Comparison of ENCODE assay signal across 8 cellular contexts in genomic region chr13:27359203-27359821, GRCh38.
DNase-seq lines count a peak whose midpoint lies in the region; ATAC-seq, FAIRE-seq and TF ChIP-seq lines count a peak whose summit lies in the region.

No MANE protein-coding gene starts in this region.

- no peaks in the 10 kb centered on the region for H3K9me3 ChIP-seq in neutrophil
- H3K9me3 ChIP-seq in transverse colon, result no peaks in the 10 kb centered on the region

- 0 to 19% methylated on average over 4 to 6 of the region's 6 CpGs for WGBS in transverse colon (ENCODE audit: low coverage in 1 of 2), 2 donors

- ATAC-seq in HG03196 (IDR thresholded peaks at IDR 0.05; ENCODE audit: unreplicated experiment), result no peak

- CTCF ChIA-PET in GM10248 (lab: Yijun Ruan, JAX), result interaction anchor here (0.6 to 10.7 kb wide), 30 partner anchors 8 to 625 kb away, joined by 3 to 324 read pairs (median 4); no protein-coding TSS in a partner anchor

- H3K4me1 ChIP-seq in neutrophil (ENCODE audit: control insufficient read depth in 1 of 2, insufficient read depth in 1 of 2, low read depth in 1 of 2, low read length in 1 of 2), result peaks cover 9 to 10% of the 10 kb centered on the region in 2 experiments
- H3K4me1 ChIP-seq in transverse colon, result peaks cover 0 to 17% (median 9%) of the 10 kb centered on the region in 4 donors

- TF ChIP-seq CTCF in GM10248 (IDR thresholded peaks at IDR 0.05; ENCODE audit: control extremely low read depth, extremely low read depth, low read depth, missing control alignments), result peak; percentile 66
- TF ChIP-seq CTCF in neutrophil (IDR thresholded peaks at IDR 0.05), result peak; percentile 26
- TF ChIP-seq CTCF in transverse colon (IDR thresholded peaks at IDR 0.05), result peak; percentile 63 to 78 (median 76)

- FAIRE-seq in RCC 7860 (lab: Jason Lieb, UNC), result peak; percentile 28

- H3K36me3 ChIP-seq in neutrophil (no peaks in the 10 kb centered on the region), transverse colon (no peaks in the 10 kb centered on the region)

- TF ChIP-seq POLR2A in transverse colon (IDR thresholded peaks at IDR 0.05), result no peak

- H3K27ac ChIP-seq in neutrophil (no peak overlapping the region), transverse colon (no peak overlapping the region)

- DNase-seq in GM10248 (ENCODE audit: extremely low spot score) (peak; percentile 69), HT-29 (ENCODE audit: low spot score) (peak; percentile 90), RCC 7860 (ENCODE audit: low spot score) (peak; percentile 26), activated T-helper 1 cell treated with Interleukin-2 at 50 U/mL for 16 hours (ENCODE audit: low read depth) (peak; percentile 34), fibroblast of peridontal ligament (ENCODE audit: extremely low read depth) (peak; percentile 80), transverse colon (peak; percentile 79)

- no peak for TF ChIP-seq EP300 in transverse colon (IDR thresholded peaks at IDR 0.05; ENCODE audit: low read depth)

- POLR2A ChIA-PET in GM10248 (lab: Yijun Ruan, JAX), result no interaction called here

- in situ Hi-C loops in transverse colon (cut with MboI; ENCODE audit: low pct_ligation_motif_present in 1 of 4, low pct_unique_long_range_greater_than_20kb in 1 of 4, low sequenced_read_pairs in 3 of 4), result loop anchor here (5.0 to 10.0 kb wide), 3 partner anchors 372 to 415 kb away; no protein-coding TSS in a partner anchor

- intact Hi-C loops in transverse colon (cut with DNase I; ENCODE audit: low total_unique reads), result no loop called here

- H3K4me3 ChIP-seq in neutrophil (ENCODE audit: low read depth in 1 of 2, low read length in 1 of 2) (no peak overlapping the region), transverse colon (no peak overlapping the region)

- H3K27me3 ChIP-seq in neutrophil, result peaks cover 21% of the 10 kb centered on the region
- H3K27me3 ChIP-seq in transverse colon, result peaks cover 5% of the 10 kb centered on the region

Comparison
In these comparisons a context has a peak if more than half of its experiments do, and no peak if none do; other contexts are left out.
1. DNase-seq: peak in every context shown above with its lines; median percentile 90 in HT-29; 80 in fibroblast of peridontal ligament; 79 in transverse colon; 69 in GM10248; 34 in activated T-helper 1 cell treated with Interleukin-2 at 50 U/mL for 16 hours; 26 in RCC 7860.
2. CTCF ChIP-seq: peak in every context shown above with its lines; median percentile 76 in transverse colon; 66 in GM10248; 26 in neutrophil.